ENCODE assay signal across 31 cellular contexts in the genomic region with DNA sequence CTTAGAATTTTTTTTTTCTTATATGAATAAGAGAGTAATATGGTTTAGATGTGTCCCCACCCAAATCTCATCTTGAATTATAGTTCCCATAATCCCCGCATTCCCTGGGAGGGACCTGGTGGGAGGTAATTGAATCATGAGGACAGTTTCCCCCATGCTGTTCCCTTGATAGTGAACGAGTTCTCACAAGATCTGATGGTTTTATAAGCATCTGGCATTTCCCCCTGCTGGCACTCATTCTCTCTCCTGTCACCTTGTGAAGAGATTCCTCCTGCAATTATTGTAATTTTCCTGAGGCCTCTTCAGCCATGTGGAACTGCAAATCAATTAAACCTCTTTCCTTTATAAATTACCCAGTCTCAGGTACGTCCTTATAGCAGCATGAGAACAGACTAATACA.
"Had no signal": no experiment of that assay in that cellular context is flagged by ENCODE, and none has a peak within 500 bp of the region (broad histone marks: within the 10 kb centered on the region; RNA-seq: fewer than 3 reads in every experiment).

No MANE protein-coding gene starts in this region.

- H3K27me3 Mint-ChIP-seq: activated B cell treated with CpG ODN at 0.5 μM for 24 hours; activated CD4-positive, alpha-beta memory T cell treated with anti-CD3 and anti-CD28 coated beads for 36 hours; activated CD8-positive, alpha-beta memory T cell treated with anti-CD3 and anti-CD28 coated beads, Interleukin-2, amount 10 ng/mL, durations not matched to agents 7 days and 5 days; activated naive CD4-positive, alpha-beta T cell treated with anti-CD3 and anti-CD28 coated beads, Interleukin-2, amount 10 ng/mL, durations not matched to agents 7 days and 5 days; activated naive CD8-positive, alpha-beta T cell; activated naive CD8-positive, alpha-beta T cell treated with anti-CD3 and anti-CD28 coated beads, Interleukin-2, amount 50 U/mL, for 24 hours; brain had no signal

- ATAC-seq: activated CD8-positive, alpha-beta memory T cell treated with anti-CD3 and anti-CD28 coated beads, Interleukin-2, amount 10 ng/mL, durations not matched to agents 7 days and 5 days; activated naive CD8-positive, alpha-beta T cell treated with anti-CD3 and anti-CD28 coated beads, Interleukin-2, amount 50 U/mL, for 24 hours; K562; Right ventricle myocardium inferior had no signal

- H3K4me3 ChIP-seq: K562, PC-9 had no signal

- H3K9me3 Mint-ChIP-seq: activated B cell treated with CpG ODN at 0.5 μM for 24 hours; activated CD4-positive, alpha-beta memory T cell treated with anti-CD3 and anti-CD28 coated beads for 36 hours; activated naive CD4-positive, alpha-beta T cell treated with anti-CD3 and anti-CD28 coated beads, Interleukin-2, amount 10 ng/mL, durations not matched to agents 7 days and 5 days; activated naive CD8-positive, alpha-beta T cell treated with anti-CD3 and anti-CD28 coated beads, Interleukin-2, amount 50 U/mL, for 24 hours had no signal

- DNase-seq: activated B cell treated with CpG ODN at 0.5 μM for 24 hours; activated CD4-positive, alpha-beta memory T cell treated with anti-CD3 and anti-CD28 coated beads for 36 hours; activated CD4-positive, alpha-beta T cell treated with anti-CD3 and anti-CD28 coated beads for 4 hours; activated CD4-positive, alpha-beta T cell treated with anti-CD3 and anti-CD28 coated beads, Interleukin-2, amount 50 U/mL, for 1 hour; activated CD4-positive, CD25-positive, alpha-beta regulatory T cell treated with anti-CD3 and anti-CD28 coated beads, Interleukin-2, amount 50 U/mL, for 72 hours; activated CD8-positive, alpha-beta memory T cell treated with anti-CD3 and anti-CD28 coated beads for 24 hours; activated CD8-positive, alpha-beta memory T cell treated with anti-CD3 and anti-CD28 coated beads, Interleukin-2, amount 10 ng/mL, durations not matched to agents 7 days and 5 days; activated CD8-positive, alpha-beta memory T cell treated with anti-CD3 and anti-CD28 coated beads, Interleukin-2, amount 50 U/mL, for 48 hours; activated effector memory CD4-positive, alpha-beta T cell treated with Interleukin-2 at 50 U/mL for 16 hours; activated naive CD4-positive, alpha-beta T cell treated with anti-CD3 and anti-CD28 coated beads, Interleukin-2, amount 10 ng/mL, durations not matched to agents 7 days and 5 days; activated naive CD8-positive, alpha-beta T cell treated with anti-CD3 and anti-CD28 coated beads, Interleukin-2, amount 50 U/mL, for 24 hours; activated T-cell treated with anti-CD3 and anti-CD28 coated beads, Interleukin-2, amount 50 U/mL, for 48 hours; anterior cingulate cortex; caudate nucleus; cerebellar nuclear complex; NCI-H1092 treated with DMSO at 0.1 percent for 48 hours; NCI-H2029; NCI-H2171 treated with DMSO at 0.1 percent for 48 hours; NCI-H226; NCI-H446 treated with DMSO at 0.1 percent for 48 hours; NCI-H526; PC-9; SIG-M5; SW 1271; T-helper 1 cell; T-helper 2 cell; T-helper 9 cell had no signal

- H3K4me1 Mint-ChIP-seq: activated B cell treated with CpG ODN at 0.5 μM for 24 hours; activated CD8-positive, alpha-beta memory T cell treated with anti-CD3 and anti-CD28 coated beads, Interleukin-2, amount 10 ng/mL, durations not matched to agents 7 days and 5 days; activated naive CD4-positive, alpha-beta T cell treated with anti-CD3 and anti-CD28 coated beads, Interleukin-2, amount 10 ng/mL, durations not matched to agents 7 days and 5 days; activated naive CD8-positive, alpha-beta T cell treated with anti-CD3 and anti-CD28 coated beads, Interleukin-2, amount 50 U/mL, for 24 hours; brain had no signal

- H3K4me3 Mint-ChIP-seq: activated B cell treated with CpG ODN at 0.5 μM for 24 hours; activated CD4-positive, alpha-beta memory T cell treated with anti-CD3 and anti-CD28 coated beads for 36 hours; activated CD8-positive, alpha-beta memory T cell treated with anti-CD3 and anti-CD28 coated beads, Interleukin-2, amount 10 ng/mL, durations not matched to agents 7 days and 5 days; activated naive CD4-positive, alpha-beta T cell treated with anti-CD3 and anti-CD28 coated beads, Interleukin-2, amount 10 ng/mL, durations not matched to agents 7 days and 5 days; activated naive CD8-positive, alpha-beta T cell; activated naive CD8-positive, alpha-beta T cell treated with anti-CD3 and anti-CD28 coated beads, Interleukin-2, amount 50 U/mL, for 24 hours; brain had no signal

- H3K36me3 Mint-ChIP-seq: activated CD4-positive, alpha-beta memory T cell treated with anti-CD3 and anti-CD28 coated beads for 36 hours; activated CD8-positive, alpha-beta memory T cell treated with anti-CD3 and anti-CD28 coated beads, Interleukin-2, amount 10 ng/mL, durations not matched to agents 7 days and 5 days; activated naive CD4-positive, alpha-beta T cell treated with anti-CD3 and anti-CD28 coated beads, Interleukin-2, amount 10 ng/mL, durations not matched to agents 7 days and 5 days; activated naive CD8-positive, alpha-beta T cell had no signal

- H3K27ac Mint-ChIP-seq: activated B cell treated with CpG ODN at 0.5 μM for 24 hours; activated CD4-positive, alpha-beta memory T cell treated with anti-CD3 and anti-CD28 coated beads for 36 hours; activated CD8-positive, alpha-beta memory T cell treated with anti-CD3 and anti-CD28 coated beads, Interleukin-2, amount 10 ng/mL, durations not matched to agents 7 days and 5 days; activated naive CD4-positive, alpha-beta T cell treated with anti-CD3 and anti-CD28 coated beads, Interleukin-2, amount 10 ng/mL, durations not matched to agents 7 days and 5 days; activated naive CD8-positive, alpha-beta T cell; activated naive CD8-positive, alpha-beta T cell treated with anti-CD3 and anti-CD28 coated beads, Interleukin-2, amount 50 U/mL, for 24 hours had no signal
